In genomic region chr3:141235661-141236171, GRCh38 we compare ENCODE assay signal across 1 cellular context.
TF ChIP-seq lines count a peak whose summit lies in the region.

No MANE protein-coding gene starts in this region.

TF ChIP-seq in HepG2, 621 proteins besides CTCF, POLR2A, EP300 and RAD21 (continued from another document and continues in another):
- peak; percentile 39; the same call in 1 of the 2 replicates for TF ChIP-seq ARID5B (CRISPR knock-in tag; IDR thresholded peaks at IDR 0.05)
- no peak for TF ChIP-seq ZNF235 (CRISPR knock-in tag; IDR thresholded peaks at IDR 0.05; ENCODE audit: borderline replicate concordance)
- TF ChIP-seq YEATS2 (CRISPR knock-in tag; IDR thresholded peaks at IDR 0.05; ENCODE audit: borderline replicate concordance), result 0 out of 2 replicates have a peak, but pooled peaks have one; percentile 23
- no peak for TF ChIP-seq TP53 (CRISPR knock-in tag; conservative IDR thresholded peaks at IDR 0.05)
- peak; percentile 31; the same call in 1 of the 2 replicates for TF ChIP-seq NRL (CRISPR knock-in tag; IDR thresholded peaks at IDR 0.05; ENCODE audit: borderline replicate concordance)
- 0 out of 2 replicates have a peak, but pooled peaks have one; percentile 16 for TF ChIP-seq ZNF609 (CRISPR knock-in tag; IDR thresholded peaks at IDR 0.05; ENCODE audit: borderline replicate concordance)
- TF ChIP-seq ZNF800 (CRISPR knock-in tag; IDR thresholded peaks at IDR 0.05), result 0 out of 2 replicates have a peak, but pooled peaks have one; percentile 60
- peak; percentile 39; the same call in 1 of the 2 replicates for TF ChIP-seq ZNF224 (CRISPR knock-in tag; IDR thresholded peaks at IDR 0.05)
- TF ChIP-seq MED13 (CRISPR knock-in tag; IDR thresholded peaks at IDR 0.05), result no peak
- peak; percentile 81 for TF ChIP-seq ZNF574 (CRISPR knock-in tag; IDR thresholded peaks at IDR 0.05)
- TF ChIP-seq SAP130 (CRISPR knock-in tag; IDR thresholded peaks at IDR 0.05; ENCODE audit: low read depth), result 0 out of 2 replicates have a peak, but pooled peaks have one; percentile 29
- peak; percentile 79 for TF ChIP-seq PPARG (CRISPR knock-in tag; conservative IDR thresholded peaks at IDR 0.05)
- TF ChIP-seq ZBTB20 (CRISPR knock-in tag; IDR thresholded peaks at IDR 0.05; ENCODE audit: borderline replicate concordance, low read depth), result peak; percentile 41; the same call in 1 of the 2 replicates
- 0 out of 2 replicates have a peak, but pooled peaks have one; percentile 31 for TF ChIP-seq AHDC1 (CRISPR knock-in tag; IDR thresholded peaks at IDR 0.05; ENCODE audit: borderline replicate concordance)
- TF ChIP-seq ATF4 (CRISPR knock-in tag; IDR thresholded peaks at IDR 0.05), result no peak
- TF ChIP-seq ZNF264 (CRISPR knock-in tag; IDR thresholded peaks at IDR 0.05), result peak; percentile 67; the same call in 1 of the 2 replicates
- peak; percentile 66 for TF ChIP-seq ZBTB43 (CRISPR knock-in tag; conservative IDR thresholded peaks at IDR 0.05)
- TF ChIP-seq ZNF558 (CRISPR knock-in tag; IDR thresholded peaks at IDR 0.05; ENCODE audit: borderline replicate concordance), result no peak
- TF ChIP-seq RXRA (CRISPR knock-in tag; IDR thresholded peaks at IDR 0.05), result peak; percentile 72
- TF ChIP-seq YY1 (IDR thresholded peaks at IDR 0.05; ENCODE audit: insufficient read depth, insufficient replicate concordance, low read depth, low read length), result peak; percentile 35
- TF ChIP-seq TFDP1 (CRISPR knock-in tag; IDR thresholded peaks at IDR 0.05; ENCODE audit: borderline replicate concordance), result peak; percentile 78; the same call in 1 of the 2 replicates
- TF ChIP-seq KLF12 (CRISPR knock-in tag; IDR thresholded peaks at IDR 0.05; ENCODE audit: borderline replicate concordance), result no peak
- no peak for TF ChIP-seq ZNF33A (CRISPR knock-in tag; IDR thresholded peaks at IDR 0.05; ENCODE audit: borderline replicate concordance)
- TF ChIP-seq ATF3 (CRISPR knock-in tag; IDR thresholded peaks at IDR 0.05), result no peak
- TF ChIP-seq KDM5B (CRISPR knock-in tag; IDR thresholded peaks at IDR 0.05; ENCODE audit: borderline replicate concordance), result peak; percentile 56; the same call in 1 of the 2 replicates
- no peak for TF ChIP-seq ZNF782 (CRISPR knock-in tag; IDR thresholded peaks at IDR 0.05; ENCODE audit: borderline replicate concordance)
- TF ChIP-seq ZNF792 (CRISPR knock-in tag; IDR thresholded peaks at IDR 0.05), result 0 out of 2 replicates have a peak, but pooled peaks have one; percentile 22
- no peak for TF ChIP-seq ZSCAN20 (CRISPR knock-in tag; IDR thresholded peaks at IDR 0.05; ENCODE audit: borderline replicate concordance)
